9 cellular contexts compared by ENCODE assay signal in genomic region chr9:137311171-137311970, GRCh38. TPM values are rescaled to one million over a fixed set of nuclear protein-coding genes. Genes with fewer than 3 reads are reported as not detected.
DNase-seq lines count a peak whose midpoint lies in the region; ATAC-seq and FAIRE-seq lines count a peak whose summit lies in the region.
"Had no signal": no experiment of that assay in that cellular context is flagged by ENCODE, and none has a peak within 500 bp of the region (broad histone marks: within the 10 kb centered on the region; RNA-seq: fewer than 3 reads in every experiment).

No MANE protein-coding gene starts in this region.

- H3K27me3 ChIP-seq in small intestine (ENCODE audit: control insufficient read depth in 2 of 2, insufficient read depth in 2 of 2, low read length in 2 of 2): no peaks in the 10 kb centered on the region

- WGBS in small intestine, 3 donors: 23 to 52% (median 32%) methylated on average over 17 to 27 of the region's 27 CpGs

- intact Hi-C loops in activated CD4-positive, alpha-beta T cell treated with anti-CD3 and anti-CD28 coated beads, Interleukin-2, amount 10 ng/mL, durations not matched to agents 24 days and 14 days (cut with micrococcal nuclease): no loop called here

- H3K4me1 ChIP-seq in small intestine (ENCODE audit: control insufficient read depth in 2 of 2, insufficient read depth in 1 of 2, low read depth in 1 of 2, low read length in 1 of 2): peaks cover 2 to 5% of the 10 kb centered on the region in 2 donors

- no peak overlapping the region for H3K4me3 ChIP-seq in small intestine (ENCODE audit: low read depth in 1 of 2, low read length in 2 of 2)

- ATAC-seq in esophagus mucosa (peak; percentile 83), GM19395 (IDR thresholded peaks at IDR 0.05; ENCODE audit: unreplicated experiment) (no peak), GM21723 (IDR thresholded peaks at IDR 0.05; ENCODE audit: unreplicated experiment) (no peak)

- DNase-seq in activated CD4-positive, alpha-beta T cell treated with anti-CD3 and anti-CD28 coated beads, Interleukin-2, amount 10 ng/mL, durations not matched to agents 24 days and 14 days: peak; percentile 69
- no peak for DNase-seq in activated CD4-positive, alpha-beta T cell treated with anti-CD3 and anti-CD28 coated beads, Interleukin-2, amount 50 U/mL, for 48 hours
- DNase-seq in NCI-H510A treated with DMSO at 0.1 percent for 48 hours (lab: John Stamatoyannopoulos, UW): peak; percentile 82
- DNase-seq in small intestine: peak; percentile 90
- DNase-seq in central memory CD4-positive, alpha-beta T cell: no peak
- DNase-seq: C1 segment of cervical spinal cord had no signal

- FAIRE-seq in small intestine (lab: Jason Lieb, UNC): no peak

- peak overlapping the region; percentile 60 to 94 for H3K27ac ChIP-seq in small intestine (ENCODE audit: low read depth in 1 of 2, low read length in 1 of 2)

- no peaks in the 10 kb centered on the region for H3K9me3 Mint-ChIP-seq in activated CD4-positive, alpha-beta T cell treated with anti-CD3 and anti-CD28 coated beads, Interleukin-2, amount 10 ng/mL, durations not matched to agents 24 days and 14 days

- no peak overlapping the region for H3K27ac Mint-ChIP-seq in activated CD4-positive, alpha-beta T cell treated with anti-CD3 and anti-CD28 coated beads, Interleukin-2, amount 10 ng/mL, durations not matched to agents 24 days and 14 days

- no peaks in the 10 kb centered on the region for H3K9me3 ChIP-seq in small intestine (ENCODE audit: control insufficient read depth, low read depth)

- H3K4me3 Mint-ChIP-seq in activated CD4-positive, alpha-beta T cell treated with anti-CD3 and anti-CD28 coated beads, Interleukin-2, amount 10 ng/mL, durations not matched to agents 24 days and 14 days: no peak overlapping the region

- no peaks in the 10 kb centered on the region for H3K36me3 Mint-ChIP-seq in activated CD4-positive, alpha-beta T cell treated with anti-CD3 and anti-CD28 coated beads, Interleukin-2, amount 10 ng/mL, durations not matched to agents 24 days and 14 days (ENCODE audit: low read depth)

- H3K4me1 Mint-ChIP-seq in activated CD4-positive, alpha-beta T cell treated with anti-CD3 and anti-CD28 coated beads, Interleukin-2, amount 10 ng/mL, durations not matched to agents 24 days and 14 days: peaks cover 2% of the 10 kb centered on the region

- H3K36me3 ChIP-seq in small intestine (ENCODE audit: control insufficient read depth in 2 of 2, insufficient read depth in 2 of 2, low read length in 2 of 2): no peaks in the 10 kb centered on the region

- H3K27me3 Mint-ChIP-seq in activated CD4-positive, alpha-beta T cell treated with anti-CD3 and anti-CD28 coated beads, Interleukin-2, amount 10 ng/mL, durations not matched to agents 24 days and 14 days: no peaks in the 10 kb centered on the region

RNA-seq across cellular contexts. Expression of gene NRARP, which starts 9.3 kb away (rescaled TPM):
- total RNA-seq in activated CD4-positive, alpha-beta T cell treated with anti-CD3 and anti-CD28 coated beads, Interleukin-2, amount 10 ng/mL, durations not matched to agents 24 days and 14 days: 12.9 and 13.4 TPM in 2 replicates
- 20.4 TPM for total RNA-seq in esophagus mucosa
- 10 to 100 TPM in 1 of 3 donors, 1 to 10 TPM in 2; 3.2 to 12.6 (median 5.1) TPM for polyA plus RNA-seq in small intestine

RNA-seq across cellular contexts. Expression of gene TOR4A, which starts 33.8 kb away (rescaled TPM):
- total RNA-seq in activated CD4-positive, alpha-beta T cell treated with anti-CD3 and anti-CD28 coated beads, Interleukin-2, amount 10 ng/mL, durations not matched to agents 24 days and 14 days: 10.3 and 11.4 TPM in 2 replicates
- total RNA-seq in esophagus mucosa: 15.4 TPM
- 10 to 100 TPM in 1 of 3 donors, 1 to 10 TPM in 2; 3.4 to 21.5 (median 9.7) TPM for polyA plus RNA-seq in small intestine

RNA-seq across cellular contexts. Expression of gene NELFB, which starts 56.2 kb away (rescaled TPM):
- total RNA-seq in activated CD4-positive, alpha-beta T cell treated with anti-CD3 and anti-CD28 coated beads, Interleukin-2, amount 10 ng/mL, durations not matched to agents 24 days and 14 days: 72.4 and 75.3 TPM in 2 replicates
- total RNA-seq in esophagus mucosa: 36.7 TPM
- polyA plus RNA-seq in small intestine: 10 to 100 TPM; 34.7 to 62.5 (median 34.9) TPM

Comparison
In these comparisons a context has a peak if more than half of its experiments do, and no peak if none do; other contexts are left out.
1. DNase-seq: peak in activated CD4-positive, alpha-beta T cell treated with anti-CD3 and anti-CD28 coated beads, Interleukin-2, amount 10 ng/mL, durations not matched to agents 24 days and 14 days (single experiment), NCI-H510A treated with DMSO at 0.1 percent for 48 hours (single experiment) and small intestine (single experiment); none in activated CD4-positive, alpha-beta T cell treated with anti-CD3 and anti-CD28 coated beads, Interleukin-2, amount 50 U/mL, for 48 hours (0 of 2) and central memory CD4-positive, alpha-beta T cell (single experiment).